In the genomic region with DNA sequence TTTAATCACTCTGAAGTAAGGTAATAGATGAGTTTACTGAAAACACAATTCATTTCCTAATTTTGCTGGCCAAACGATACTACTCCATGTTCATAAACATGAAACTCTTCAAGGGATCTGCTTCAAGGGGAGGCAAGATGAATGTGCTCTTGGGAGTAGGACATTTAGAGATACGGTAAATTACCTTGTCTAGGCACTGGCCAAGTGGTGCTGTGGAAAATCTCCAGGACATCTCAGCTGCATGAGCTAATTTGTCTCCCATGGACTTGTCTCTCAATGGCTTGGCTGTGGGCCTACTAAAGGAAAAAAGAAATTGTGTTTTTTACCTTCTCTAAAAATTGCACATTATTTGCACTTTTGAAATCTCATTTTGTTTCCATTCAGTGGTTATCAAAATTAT, we compare ENCODE assay signal across 29 cellular contexts.
"Had no signal": no experiment of that assay in that cellular context is flagged by ENCODE, and none has a peak within 500 bp of the region (broad histone marks: within the 10 kb centered on the region; RNA-seq: fewer than 3 reads in every experiment).

No MANE protein-coding gene starts in this region.

- H3K27me3 ChIP-seq: ascending aorta, MG63, Peyer's patch had no signal

- H3K36me3 ChIP-seq: ascending aorta, MG63, Peyer's patch had no signal

- ATAC-seq: activated naive CD4-positive, alpha-beta T cell treated with anti-CD3 and anti-CD28 coated beads, Interleukin-2, amount 50 U/mL, for 72 hours; activated naive CD8-positive, alpha-beta T cell treated with anti-CD3 and anti-CD28 coated beads, Interleukin-2, amount 50 U/mL, for 24 hours; activated T-cell treated with anti-CD3 and anti-CD28 coated beads, Interleukin-2, amount 50 U/mL, for 4 hours; T-helper 17 cell; WTC11 had no signal

- H3K4me3 ChIP-seq: ascending aorta, MG63, Peyer's patch had no signal

- DNase-seq: activated CD4-positive, alpha-beta T cell treated with anti-CD3 and anti-CD28 coated beads for 1 hour; activated CD4-positive, alpha-beta T cell treated with anti-CD3 and anti-CD28 coated beads, Interleukin-2, amount 10 ng/mL, durations not matched to agents 24 days and 14 days; activated CD4-positive, alpha-beta T cell treated with anti-CD3 and anti-CD28 coated beads, Interleukin-2, amount 50 U/mL, for 48 hours; activated CD8-positive, alpha-beta memory T cell treated with anti-CD3 and anti-CD28 coated beads for 24 hours; activated effector memory CD4-positive, alpha-beta T cell treated with anti-CD3 and anti-CD28 coated beads, Interleukin-2, amount 50 U/mL, for 16 hours; activated naive CD4-positive, alpha-beta T cell treated with Interleukin-2 at 50 U/mL for 16 hours; activated naive CD8-positive, alpha-beta T cell treated with anti-CD3 and anti-CD28 coated beads, Interleukin-2, amount 50 U/mL, for 24 hours; activated T-cell treated with anti-CD3 and anti-CD28 coated beads, Interleukin-2, amount 50 U/mL, for 4 hours; amniotic stem cell; caudate nucleus; MG63; MV-4-11; NCI-H1092 treated with DMSO at 0.1 percent for 48 hours; NCI-H1417 treated with DMSO at 0.1 percent for 48 hours; NCI-H1694; NCI-H2029; NCI-H2107; NCI-H2171 treated with DMSO at 0.1 percent for 48 hours; NCI-H345; NCI-H510A; NCI-H526 treated with DMSO at 0.1 percent for 48 hours; NCI-H82; Peyer's patch; SIG-M5; T-helper 17 cell; T-helper 9 cell had no signal

- H3K27ac ChIP-seq: ascending aorta, Peyer's patch had no signal

- H3K4me1 ChIP-seq: Peyer's patch had no signal

- H3K9me3 ChIP-seq: ascending aorta, MG63, Peyer's patch had no signal
